ENCODE assay signal across 21 cellular contexts in the genomic region with DNA sequence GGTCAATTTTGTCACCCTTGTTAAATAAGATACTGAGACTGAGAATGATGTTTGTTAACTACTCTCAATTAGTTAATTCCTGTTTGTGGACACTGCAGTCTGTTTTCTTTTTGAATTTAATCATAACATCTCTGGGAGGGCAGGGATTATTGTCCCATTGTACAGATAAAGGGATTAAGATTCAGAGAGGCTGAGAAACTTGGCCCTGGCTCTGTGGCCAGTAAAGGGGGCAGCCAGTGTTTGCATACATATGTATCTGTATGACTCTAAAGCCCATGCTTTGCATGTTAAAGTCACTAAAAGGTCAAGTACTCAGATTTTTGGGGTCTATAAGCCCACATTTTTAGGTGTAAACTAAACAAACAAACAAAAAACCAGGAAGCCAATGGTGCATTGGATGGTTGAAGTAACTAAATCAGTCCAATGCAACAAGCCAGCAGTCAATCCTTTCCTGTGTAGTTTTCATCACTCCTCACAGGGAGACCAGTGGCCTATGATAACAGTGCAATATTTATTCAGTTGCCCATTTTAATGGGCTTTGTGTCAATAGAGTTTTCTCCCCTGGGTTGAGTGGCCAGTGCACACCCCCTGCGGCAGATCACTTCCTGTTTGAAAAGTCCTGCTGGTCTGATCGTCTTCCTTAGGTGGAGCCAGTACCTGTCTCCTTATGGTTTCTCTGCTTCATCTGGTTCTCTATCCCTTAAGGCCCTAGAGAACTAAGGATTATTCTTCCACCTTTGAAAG.
DNase-seq lines count a peak whose midpoint lies in the region; ATAC-seq and TF ChIP-seq lines count a peak whose summit lies in the region.
"Had no signal": no experiment of that assay in that cellular context is flagged by ENCODE, and none has a peak within 500 bp of the region (broad histone marks: within the 10 kb centered on the region; RNA-seq: fewer than 3 reads in every experiment).

No MANE protein-coding gene starts in this region.

- WGBS in mesendoderm (ENCODE audit: extremely low coverage, insufficient coverage, low lambda C conversion rate) = no CpG with 5 or more reads among the region's 2 CpGs

- H3K79me1 ChIP-seq in mesendoderm (ENCODE audit: low read length) = peaks cover 1% of the 10 kb centered on the region

- H4K5ac ChIP-seq in mesendoderm (ENCODE audit: low read length) = no peak overlapping the region

- H2BK15ac ChIP-seq in mesendoderm (replicated peaks; ENCODE audit: low read depth) = peak overlapping the region; percentile 36

- peaks cover 4% of the 10 kb centered on the region for H3K4me1 ChIP-seq in mesendoderm (ENCODE audit: control insufficient read depth, low read depth, low read length)

- no peaks in the 10 kb centered on the region for H3K36me3 ChIP-seq in mesendoderm (ENCODE audit: control insufficient read depth, insufficient read depth, low read length)
- H3K36me3 ChIP-seq: ovary, SJCRH30, upper lobe of left lung had no signal

- H3K4me2 ChIP-seq in mesendoderm (ENCODE audit: low read length) = no peak overlapping the region

- DNase-seq in DMS53 treated with DMSO at 0.1 percent for 48 hours (lab: John Stamatoyannopoulos, UW; ENCODE audit: unreplicated experiment) = peak; percentile 52
- DNase-seq in NCI-H146 treated with DMSO at 0.1 percent for 48 hours (lab: John Stamatoyannopoulos, UW; ENCODE audit: unreplicated experiment) = peak; percentile 98
- DNase-seq in mesendoderm = no peak
- DNase-seq in NCI-H2227 (lab: John Stamatoyannopoulos, UW; ENCODE audit: unreplicated experiment) = no peak
- no peak for DNase-seq in DMS114 treated with DMSO at 0.1 percent for 48 hours (lab: John Stamatoyannopoulos, UW; ENCODE audit: unreplicated experiment)
- DNase-seq: activated CD4-positive, alpha-beta T cell treated with anti-CD3 and anti-CD28 coated beads, Interleukin-2, amount 50 U/mL, for 4 hours; activated T-cell treated with anti-CD3 and anti-CD28 coated beads, Interleukin-2, amount 50 U/mL, for 48 hours; central memory CD4-positive, alpha-beta T cell; DMS79; H9; islet precursor cell; Karpas-422; NCI-H1694 treated with DMSO at 0.1 percent for 48 hours; ovary; upper lobe of left lung had no signal

- H2BK5ac ChIP-seq in mesendoderm (ENCODE audit: low read length) = no peak overlapping the region

- H3K27ac ChIP-seq in VCaP (peak overlapping the region; percentile 24), mesendoderm (ENCODE audit: low read depth, low read length) (no peak overlapping the region)
- H3K27ac ChIP-seq: ovary, SJCRH30 had no signal

- no peak overlapping the region for H2AK5ac ChIP-seq in mesendoderm (ENCODE audit: low read length)

- TF ChIP-seq CTCF in VCaP (conservative IDR thresholded peaks at IDR 0.05) = no peak

- no peak overlapping the region for H2BK120ac ChIP-seq in mesendoderm (ENCODE audit: low read depth, low read length)

- H3K4me3 ChIP-seq in mesendoderm (ENCODE audit: low read length) = no peak overlapping the region
- H3K4me3 ChIP-seq: ovary, SJCRH30, skin epidermis, upper lobe of left lung had no signal

- no peak overlapping the region for H3K23ac ChIP-seq in mesendoderm (ENCODE audit: low read length)

- H4K8ac ChIP-seq in mesendoderm (ENCODE audit: low read depth, low read length) = no peak overlapping the region

- ATAC-seq in HG02798 (IDR thresholded peaks at IDR 0.05; ENCODE audit: poor library complexity, unreplicated experiment) (no peak), HG02970 (IDR thresholded peaks at IDR 0.05; ENCODE audit: low FRiP score, unreplicated experiment) (no peak)
- ATAC-seq: stimulated activated effector memory CD8-positive, alpha-beta T cell treated with anti-CD3 and anti-CD28 coated beads, Interleukin-12 subunit alpha, Interleukin-12 subunit beta, amount 100 ng/mL, for 72 hours had no signal

- no peaks in the 10 kb centered on the region for H3K27me3 ChIP-seq in mesendoderm (ENCODE audit: insufficient read depth, low read length, poor library complexity)
- H3K27me3 ChIP-seq: ovary, SJCRH30, upper lobe of left lung had no signal

- H3K79me2 ChIP-seq in mesendoderm (ENCODE audit: control insufficient read depth, insufficient read depth, low read length) = no peaks in the 10 kb centered on the region

- H3K9ac ChIP-seq in mesendoderm (ENCODE audit: low read length) = no peak overlapping the region

- H3K56ac ChIP-seq in mesendoderm (ENCODE audit: low read length) = no peak overlapping the region

- no peak overlapping the region for H3K4ac ChIP-seq in mesendoderm (ENCODE audit: low read depth, low read length)

- peak overlapping the region; percentile 39 for H3K18ac ChIP-seq in mesendoderm (ENCODE audit: low read length)

Comparison
In these comparisons a context has a peak if more than half of its experiments do, and no peak if none do; other contexts are left out.
1. DNase-seq: peak in DMS53 treated with DMSO at 0.1 percent for 48 hours (single experiment) and NCI-H146 treated with DMSO at 0.1 percent for 48 hours (single experiment); none in mesendoderm (single experiment), NCI-H2227 (single experiment) and DMS114 treated with DMSO at 0.1 percent for 48 hours (single experiment).